Comparison of ENCODE assay signal across 15 cellular contexts in the genomic region with DNA sequence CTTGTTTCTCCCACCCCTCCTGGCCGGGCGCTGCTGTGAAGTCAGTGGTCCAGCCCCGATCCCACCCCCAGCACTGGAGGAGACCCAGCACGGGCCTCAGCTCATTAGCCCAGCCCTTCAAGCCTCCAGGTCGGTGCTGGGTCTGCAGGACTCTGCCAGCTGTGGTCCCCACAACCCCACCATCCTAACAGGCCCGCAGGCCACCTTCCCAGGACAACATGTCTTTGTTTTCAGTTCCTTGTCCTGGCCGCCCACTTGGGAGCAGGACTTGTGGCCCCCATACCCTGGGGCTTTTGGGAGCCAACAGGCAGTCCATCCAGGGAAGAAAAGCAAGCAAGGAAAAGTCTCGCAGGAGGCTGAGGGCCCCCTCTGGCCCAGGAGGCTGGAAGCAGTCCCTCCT. TPM values are rescaled to one million over a fixed set of nuclear protein-coding genes. Genes with fewer than 3 reads are reported as not detected.
DNase-seq lines count a peak whose midpoint lies in the region; ATAC-seq, FAIRE-seq and TF ChIP-seq lines count a peak whose summit lies in the region.
"Had no signal": no experiment of that assay in that cellular context is flagged by ENCODE, and none has a peak within 500 bp of the region (broad histone marks: within the 10 kb centered on the region; RNA-seq: fewer than 3 reads in every experiment).

No MANE protein-coding gene starts in this region.

- POLR2A ChIA-PET in CD4-positive, alpha-beta T cell (lab: Charles Lee): no interaction called here
- POLR2A ChIA-PET in H1 (lab: Charles Lee; ENCODE audit: partially characterized antibody): no interaction called here

- H3K27me3 Mint-ChIP-seq in CD4-positive, alpha-beta T cell: no peaks in the 10 kb centered on the region
- no peaks in the 10 kb centered on the region for H3K27me3 Mint-ChIP-seq in natural killer cell treated with Interleukin-12 subunit alpha and Interleukin-12 subunit beta and Interleukin-15 and Interleukin-18, amount 100 ng/mL, for 72 hours
- H3K27me3 Mint-ChIP-seq in chondrocyte (ENCODE audit: low read depth): no peaks in the 10 kb centered on the region

- H3K27ac Mint-ChIP-seq in CD4-positive, alpha-beta T cell: peak overlapping the region; percentile 89
- peak overlapping the region; percentile 89 for H3K27ac Mint-ChIP-seq in natural killer cell treated with Interleukin-12 subunit alpha and Interleukin-12 subunit beta and Interleukin-15 and Interleukin-18, amount 100 ng/mL, for 72 hours
- no peak overlapping the region for H3K27ac Mint-ChIP-seq in chondrocyte (ENCODE audit: unreplicated experiment)

- CTCF ChIA-PET in CD4-positive, alpha-beta T cell (lab: Charles Lee): interaction anchor here (0.6 kb wide), 1 partner anchor 57 kb away, joined by 3 read pairs; no protein-coding TSS in a partner anchor
- CTCF ChIA-PET in H1 (lab: Charles Lee; ENCODE audit: partially characterized antibody): interaction anchor here (1.0 to 2.1 kb wide), 3 partner anchors 12 to 55 kb away, joined by 3 to 5 read pairs (median 4); no protein-coding TSS in a partner anchor

- FAIRE-seq in H1 (lab: Jason Lieb, UNC): no peak
- FAIRE-seq: A204.1 had no signal

- WGBS in H1 (ENCODE audit: extremely low coverage in 1 of 2, insufficient coverage in 1 of 2, insufficient read length in 1 of 2, insufficient replicate concordance in 2 of 2, low coverage in 1 of 2, low lambda C conversion rate in 2 of 2, missing lambda C conversion rate in 1 of 2), 2 experiments: 65% methylated on average over 6 of the region's 8 CpGs; no CpG with 5 or more reads in 1 of the 2 experiments

- H2BK12ac ChIP-seq in H1 (ENCODE audit: low read depth, low read length): no peak overlapping the region

- no peak overlapping the region for H2BK15ac ChIP-seq in H1 (ENCODE audit: low read length)

- H3K56ac ChIP-seq in H1 (replicated peaks; ENCODE audit: insufficient read length, low read depth, low read length): no peak overlapping the region

- H3K4me1 ChIP-seq in SJCRH30 (no peaks in the 10 kb centered on the region), H1 (replicated peaks in 1 of 4; ENCODE audit: control insufficient read depth in 3 of 4, insufficient read depth in 4 of 4, low read length in 3 of 4) (peaks cover 1 to 7% (median 5%) of the 10 kb centered on the region in 4 experiments; a peak in 4 of 7 replicates)

- no peak overlapping the region for H4K91ac ChIP-seq in H1 (replicated peaks; ENCODE audit: insufficient read length, low read length)

- DNase-seq in CD4-positive, alpha-beta T cell: no peak
- DNase-seq in SJCRH30: peak; percentile 39 to 61
- no peak for DNase-seq in H1 (ENCODE audit: low read depth in 1 of 2, low spot score in 2 of 2)
- DNase-seq in natural killer cell treated with Interleukin-12 subunit alpha and Interleukin-12 subunit beta and Interleukin-15 and Interleukin-18, amount 100 ng/mL, for 72 hours (ENCODE audit: low spot score): no peak
- no peak for DNase-seq in NCI-H1436 treated with DMSO at 0.1 percent for 48 hours (lab: John Stamatoyannopoulos, UW)
- DNase-seq in NCI-H748 treated with DMSO at 0.1 percent for 48 hours (lab: John Stamatoyannopoulos, UW): no peak
- no peak for DNase-seq in chondrocyte (ENCODE audit: low spot score)
- no peak for DNase-seq in iPS-NIHi11 (ENCODE audit: low spot score)
- DNase-seq: DND-41, Karpas-422, MM.1S, NCI-H1105 treated with DMSO at 0.1 percent for 48 hours, NCI-H2029 treated with DMSO at 0.1 percent for 48 hours, NCI-H510A treated with DMSO at 0.1 percent for 48 hours had no signal

- no peaks in the 10 kb centered on the region for H4K20me1 ChIP-seq in H1 (replicated peaks in 1 of 2; ENCODE audit: control insufficient read depth in 1 of 2, insufficient read depth in 2 of 2, low read length in 2 of 2)

- peaks cover 4% of the 10 kb centered on the region; the same call in 1 of the 2 replicates for H3K23me2 ChIP-seq in H1 (ENCODE audit: low read depth, low read length)

- no peak overlapping the region for H2AK5ac ChIP-seq in H1 (ENCODE audit: low read depth, low read length)

- H4K8ac ChIP-seq in H1 (ENCODE audit: extremely low read depth, insufficient read depth, low read length): peak overlapping the region; percentile 46; the same call in 1 of the 2 replicates

- no peak for TF ChIP-seq POLR2A in H1 (IDR thresholded peaks at IDR 0.05; ENCODE audit: control extremely low read depth in 1 of 2, low read depth in 2 of 2, low read length in 2 of 2)

- H3K18ac ChIP-seq in H1 (ENCODE audit: extremely low read depth, low read length): no peak overlapping the region

- H2AFZ ChIP-seq in H1 (ENCODE audit: low read length): no peak overlapping the region

- no peak overlapping the region for H3K4ac ChIP-seq in H1 (replicated peaks; ENCODE audit: insufficient read length, low read depth, low read length)

- H3K27me3 ChIP-seq in CD4-positive, alpha-beta T cell (ENCODE audit: control insufficient read depth, insufficient read depth, low read length): no peaks in the 10 kb centered on the region
- no peaks in the 10 kb centered on the region for H3K27me3 ChIP-seq in SJCRH30
- no peaks in the 10 kb centered on the region for H3K27me3 ChIP-seq in H1 (replicated peaks in 1 of 4; ENCODE audit: control insufficient read depth in 3 of 4, extremely low read depth in 1 of 4, insufficient read depth in 3 of 4, low read length in 3 of 4)

- no peak overlapping the region for H2BK120ac ChIP-seq in H1 (replicated peaks; ENCODE audit: low read depth, low read length)

- TF ChIP-seq CTCF in CD4-positive, alpha-beta T cell (IDR thresholded peaks at IDR 0.05): no peak
- TF ChIP-seq CTCF in H1 (IDR thresholded peaks at IDR 0.05; ENCODE audit: control extremely low read depth in 1 of 3, insufficient read depth in 1 of 3, low read depth in 1 of 3, low read length in 3 of 3): no peak
- no peak for TF ChIP-seq CTCF in chondrocyte (IDR thresholded peaks at IDR 0.05)

- H4K5ac ChIP-seq in H1 (ENCODE audit: insufficient read length, low read depth, low read length): no peak overlapping the region

- no peaks in the 10 kb centered on the region for H3K79me2 ChIP-seq in H1 (ENCODE audit: control insufficient read depth in 1 of 2, insufficient read depth in 2 of 2, low read length in 2 of 2)

- no peaks in the 10 kb centered on the region for H3K79me1 ChIP-seq in H1 (ENCODE audit: low read depth, low read length)

- no peak overlapping the region for H3K27ac ChIP-seq in CD4-positive, alpha-beta T cell (ENCODE audit: low read depth, low read length)
- no peak overlapping the region for H3K27ac ChIP-seq in SJCRH30
- H3K27ac ChIP-seq in H1 (ENCODE audit: low read depth, low read length): no peak overlapping the region

- H3K14ac ChIP-seq in H1 (ENCODE audit: insufficient read length): no peak overlapping the region

- H3K36me3 ChIP-seq in SJCRH30: no peaks in the 10 kb centered on the region
- no peaks in the 10 kb centered on the region; a peak in 2 of 8 replicates for H3K36me3 ChIP-seq in H1 (ENCODE audit: control insufficient read depth in 2 of 4, insufficient read depth in 4 of 4, low read length in 3 of 4)

- no peak for TF ChIP-seq RAD21 in H1 (IDR thresholded peaks at IDR 0.05 in 1 of 2, conservative IDR thresholded peaks at IDR 0.05 in 1 of 2; ENCODE audit: low read depth in 2 of 2, low read length in 2 of 2)

- H3K36me3 Mint-ChIP-seq in CD4-positive, alpha-beta T cell (ENCODE audit: low read depth): peaks cover 8% of the 10 kb centered on the region
- H3K36me3 Mint-ChIP-seq in natural killer cell treated with Interleukin-12 subunit alpha and Interleukin-12 subunit beta and Interleukin-15 and Interleukin-18, amount 100 ng/mL, for 72 hours: no peaks in the 10 kb centered on the region
- peaks cover 3% of the 10 kb centered on the region for H3K36me3 Mint-ChIP-seq in chondrocyte (ENCODE audit: low read depth)

- H3K4me3 ChIP-seq in SJCRH30: no peak overlapping the region
- no peak overlapping the region for H3K4me3 ChIP-seq in H1 (ENCODE audit: extremely low read depth in 1 of 4, insufficient read depth in 2 of 4, low read depth in 3 of 4, low read length in 4 of 4)

- H3K4me1 Mint-ChIP-seq in CD4-positive, alpha-beta T cell (ENCODE audit: low read depth): peaks cover 21% of the 10 kb centered on the region
- H3K4me1 Mint-ChIP-seq in natural killer cell treated with Interleukin-12 subunit alpha and Interleukin-12 subunit beta and Interleukin-15 and Interleukin-18, amount 100 ng/mL, for 72 hours (ENCODE audit: low read depth in 2 of 2): peaks cover 17 to 21% of the 10 kb centered on the region in 2 donors
- peaks cover 17% of the 10 kb centered on the region for H3K4me1 Mint-ChIP-seq in chondrocyte (ENCODE audit: low read depth)

- H3K9me3 Mint-ChIP-seq in CD4-positive, alpha-beta T cell: peaks cover 2% of the 10 kb centered on the region
- H3K9me3 Mint-ChIP-seq in natural killer cell treated with Interleukin-12 subunit alpha and Interleukin-12 subunit beta and Interleukin-15 and Interleukin-18, amount 100 ng/mL, for 72 hours: no peaks in the 10 kb centered on the region
- peaks cover 5% of the 10 kb centered on the region for H3K9me3 Mint-ChIP-seq in chondrocyte (ENCODE audit: low read depth)

- intact Hi-C loops in CD4-positive, alpha-beta T cell (cut with DNase I, micrococcal nuclease): loop anchor here in 1 of 2 experiments (5.0 to 10.0 kb wide), 3 partner anchors 266 to 1554 kb away; partner anchors contain the start of genes FBXO21, MAP1LC3B2, SUDS3 and TAOK3

- no peak overlapping the region for H2BK5ac ChIP-seq in H1 (ENCODE audit: low read depth, low read length)

- H3K23ac ChIP-seq in H1 (ENCODE audit: insufficient read length): no peak overlapping the region

- no peak for ATAC-seq in CD4-positive, alpha-beta T cell (ENCODE audit: poor library complexity)
- ATAC-seq in natural killer cell treated with Interleukin-12 subunit alpha and Interleukin-12 subunit beta and Interleukin-15 and Interleukin-18, amount 100 ng/mL, for 72 hours: no peak

- no peak overlapping the region; a peak in 1 of 7 replicates for H3K9ac ChIP-seq in H1 (replicated peaks in 1 of 4; ENCODE audit: extremely low read depth in 1 of 4, low read depth in 3 of 4, low read length in 3 of 4)

- no peaks in the 10 kb centered on the region for H3K9me3 ChIP-seq in CD4-positive, alpha-beta T cell (ENCODE audit: control insufficient read depth, low read length)
- no peaks in the 10 kb centered on the region for H3K9me3 ChIP-seq in SJCRH30 (replicated peaks)
- no peaks in the 10 kb centered on the region for H3K9me3 ChIP-seq in H1 (ENCODE audit: insufficient read depth in 2 of 2, low read depth in 1 of 2, low read length in 1 of 2)

- no peak overlapping the region for H3K4me2 ChIP-seq in H1 (ENCODE audit: insufficient read depth in 1 of 2, low read depth in 2 of 2, low read length in 2 of 2)

- TF ChIP-seq EP300 in H1 (IDR thresholded peaks at IDR 0.05; ENCODE audit: borderline replicate concordance in 1 of 2, low read depth in 2 of 2, low read length in 2 of 2): no peak

- no peak overlapping the region for H2BK20ac ChIP-seq in H1 (ENCODE audit: low read length)

- peak overlapping the region; percentile 76 for H3K4me3 Mint-ChIP-seq in CD4-positive, alpha-beta T cell
- H3K4me3 Mint-ChIP-seq in natural killer cell treated with Interleukin-12 subunit alpha and Interleukin-12 subunit beta and Interleukin-15 and Interleukin-18, amount 100 ng/mL, for 72 hours: peak overlapping the region; percentile 82
- no peak overlapping the region for H3K4me3 Mint-ChIP-seq in chondrocyte (ENCODE audit: unreplicated experiment)

RNA-seq across cellular contexts. Expression of gene HRK, which starts 60.0 kb away (rescaled TPM):
- total RNA-seq in CD4-positive, alpha-beta T cell: not detected
- total RNA-seq in SJCRH30 (2014; rRNA removed; shearing (Covaris generic)): 0.04 TPM in 1 of 2 replicates, not detected in the other
- 2.7 TPM in 2 replicates for total RNA-seq in H1 (2021; fragmentation: NEBNext Ultra II Directional; extraction: Animal tissue kit (Norgen Biotek cat#: 25700))
- 1.1 and 1.6 TPM in 2 replicates for polyA plus RNA-seq in H1 (2011; rRNA removed)
- polyA plus RNA-seq in H1 (2011; cell fraction: cytosol; rRNA removed): 1.4 TPM
- polyA plus RNA-seq in H1 (2011; cell fraction: nucleus; rRNA removed): 0.61 TPM
- 1.4 to 2.2 TPM (median 1.9 TPM) in 4 replicates for polyA plus RNA-seq in H1 (2012, experiment 1 of 2)
- polyA plus RNA-seq in H1 (2012, experiment 2 of 2): 0.63 TPM
- 0.85 TPM for polyA plus RNA-seq in H1 (2013, experiment 1 of 2)
- 0.90 TPM for polyA plus RNA-seq in H1 (2013, experiment 2 of 2)
- 1.6 TPM in 2 replicates for polyA minus RNA-seq in H1 (2011; rRNA and poly(A)+ RNA removed)
- polyA minus RNA-seq in H1 (2011; cell fraction: cytosol; rRNA and poly(A)+ RNA removed): 2.1 TPM
- polyA minus RNA-seq in H1 (2011; cell fraction: nucleus; rRNA and poly(A)+ RNA removed): 0.60 TPM
- total RNA-seq in natural killer cell treated with Interleukin-12 subunit alpha and Interleukin-12 subunit beta and Interleukin-15 and Interleukin-18, amount 100 ng/mL, for 72 hours: not detected
- 0.31 to 0.80 TPM (median 0.49 TPM) in 3 replicates for total RNA-seq in chondrocyte

Comparison
In these comparisons a context has a peak if more than half of its experiments do, and no peak if none do; other contexts are left out.
1. DNase-seq: peak in SJCRH30 (2 of 2); none in CD4-positive, alpha-beta T cell (0 of 10), H1 (0 of 2), natural killer cell treated with Interleukin-12 subunit alpha and Interleukin-12 subunit beta and Interleukin-15 and Interleukin-18, amount 100 ng/mL, for 72 hours (single experiment), NCI-H1436 treated with DMSO at 0.1 percent for 48 hours (single experiment), NCI-H748 treated with DMSO at 0.1 percent for 48 hours (single experiment), chondrocyte (single experiment) and iPS-NIHi11 (single experiment).